ENCODE assay signal across 30 cellular contexts in the genomic region with DNA sequence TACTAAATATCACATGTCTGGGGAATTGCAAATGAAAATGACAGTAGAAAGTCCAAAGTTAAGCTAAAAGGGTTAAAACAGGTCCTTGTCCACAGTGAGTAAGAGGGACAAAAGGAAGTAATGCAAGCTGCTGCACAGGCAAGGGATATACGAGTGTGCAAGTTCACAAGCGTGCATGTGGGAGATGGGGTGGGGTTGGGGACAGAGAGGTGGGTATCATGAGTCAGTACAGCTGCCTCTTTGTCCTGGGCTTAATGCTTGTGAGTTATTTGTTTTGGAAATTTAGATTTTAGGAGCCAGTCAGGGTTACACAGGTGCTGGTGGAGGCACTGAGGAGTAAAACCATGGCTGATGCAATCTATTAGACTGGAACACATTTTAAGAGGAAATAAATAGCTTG.
"Had no signal": no experiment of that assay in that cellular context is flagged by ENCODE, and none has a peak within 500 bp of the region (broad histone marks: within the 10 kb centered on the region; RNA-seq: fewer than 3 reads in every experiment).

No MANE protein-coding gene starts in this region.

- H3K27me3 Mint-ChIP-seq: activated naive CD8-positive, alpha-beta T cell had no signal

- H3K36me3 ChIP-seq: brain microvascular endothelial cell had no signal

- ATAC-seq: activated naive CD8-positive, alpha-beta T cell treated with anti-CD3 and anti-CD28 coated beads, Interleukin-2, amount 50 U/mL, for 24 hours; activated T-cell treated with anti-CD3 and anti-CD28 coated beads, Interleukin-2, amount 50 U/mL, for 4 hours had no signal

- H3K27me3 ChIP-seq: brain microvascular endothelial cell had no signal

- H3K9me3 Mint-ChIP-seq: activated B cell treated with CpG ODN at 0.5 μM for 24 hours; activated naive CD4-positive, alpha-beta T cell treated with anti-CD3 and anti-CD28 coated beads, Interleukin-2, amount 10 ng/mL, durations not matched to agents 7 days and 5 days; activated naive CD8-positive, alpha-beta T cell treated with anti-CD3 and anti-CD28 coated beads, Interleukin-2, amount 50 U/mL, for 24 hours; activated T-cell treated with anti-CD3 and anti-CD28 coated beads, Interleukin-2, amount 50 U/mL, for 4 hours; activated T-helper 1 cell treated with anti-CD3 and anti-CD28 coated beads, Interleukin-12 subunit alpha, Interleukin-12 subunit beta, Interleukin-2, Interleukin-4 antibody, amounts not matched to agents 30 ng/mL and 10 ng/mL and 1 ng/mL, durations not matched to agents 14 hours and 24 hours and 36 hours had no signal

- H3K36me3 Mint-ChIP-seq: activated CD4-positive, alpha-beta memory T cell treated with anti-CD3 and anti-CD28 coated beads for 36 hours; activated naive CD4-positive, alpha-beta T cell treated with anti-CD3 and anti-CD28 coated beads, Interleukin-2, amount 10 ng/mL, durations not matched to agents 7 days and 5 days; activated naive CD8-positive, alpha-beta T cell had no signal

- H3K4me3 Mint-ChIP-seq: activated B cell treated with CpG ODN at 0.5 μM for 24 hours; activated CD4-positive, alpha-beta memory T cell treated with anti-CD3 and anti-CD28 coated beads for 36 hours; activated naive CD4-positive, alpha-beta T cell treated with anti-CD3 and anti-CD28 coated beads, Interleukin-2, amount 10 ng/mL, durations not matched to agents 7 days and 5 days; activated naive CD8-positive, alpha-beta T cell; activated naive CD8-positive, alpha-beta T cell treated with anti-CD3 and anti-CD28 coated beads, Interleukin-2, amount 50 U/mL, for 24 hours; activated T-cell treated with anti-CD3 and anti-CD28 coated beads, Interleukin-2, amount 50 U/mL, for 4 hours; activated T-helper 1 cell treated with anti-CD3 and anti-CD28 coated beads, Interleukin-12 subunit alpha, Interleukin-12 subunit beta, Interleukin-2, Interleukin-4 antibody, amounts not matched to agents 30 ng/mL and 10 ng/mL and 1 ng/mL, durations not matched to agents 14 hours and 24 hours and 36 hours had no signal

- DNase-seq: activated B cell treated with CpG ODN at 0.5 μM for 24 hours; activated CD4-positive, alpha-beta memory T cell treated with anti-CD3 and anti-CD28 coated beads for 36 hours; activated CD4-positive, alpha-beta T cell treated with anti-CD3 and anti-CD28 coated beads for 4 hours; activated CD4-positive, alpha-beta T cell treated with anti-CD3 and anti-CD28 coated beads, Interleukin-2, amount 50 U/mL, for 1 hour; activated CD4-positive, CD25-positive, alpha-beta regulatory T cell treated with anti-CD3 and anti-CD28 coated beads, Interleukin-2, amount 50 U/mL, for 72 hours; activated CD8-positive, alpha-beta memory T cell treated with anti-CD3 and anti-CD28 coated beads, Interleukin-2, amount 50 U/mL, for 4 hours; activated naive CD4-positive, alpha-beta T cell treated with anti-CD3 and anti-CD28 coated beads, Interleukin-2, amount 10 ng/mL, durations not matched to agents 7 days and 5 days; activated naive CD8-positive, alpha-beta T cell treated with anti-CD3 and anti-CD28 coated beads, Interleukin-2, amount 50 U/mL, for 24 hours; activated T-cell treated with anti-CD3 and anti-CD28 coated beads for 4 hours; activated T-cell treated with anti-CD3 and anti-CD28 coated beads, Interleukin-2, amount 50 U/mL, for 4 hours; anterior cingulate cortex; brain microvascular endothelial cell; central memory CD4-positive, alpha-beta T cell; NCI-H1092; NCI-H1436 treated with DMSO at 0.1 percent for 48 hours; NCI-H1694 treated with DMSO at 0.1 percent for 48 hours; NCI-H2029; NCI-H2107; NCI-H2171; NCI-H510A; NCI-H69; OCI-M1; Right ventricle myocardium superior; SW 1271; T-helper 1 cell; T-helper 2 cell; T-helper 9 cell had no signal

- H3K27ac ChIP-seq: brain microvascular endothelial cell, VCaP had no signal

- H3K27ac Mint-ChIP-seq: activated B cell treated with CpG ODN at 0.5 μM for 24 hours; activated CD4-positive, alpha-beta memory T cell treated with anti-CD3 and anti-CD28 coated beads for 36 hours; activated naive CD4-positive, alpha-beta T cell treated with anti-CD3 and anti-CD28 coated beads, Interleukin-2, amount 10 ng/mL, durations not matched to agents 7 days and 5 days; activated naive CD8-positive, alpha-beta T cell; activated naive CD8-positive, alpha-beta T cell treated with anti-CD3 and anti-CD28 coated beads, Interleukin-2, amount 50 U/mL, for 24 hours; activated T-helper 1 cell treated with anti-CD3 and anti-CD28 coated beads, Interleukin-12 subunit alpha, Interleukin-12 subunit beta, Interleukin-2, Interleukin-4 antibody, amounts not matched to agents 30 ng/mL and 10 ng/mL and 1 ng/mL, durations not matched to agents 14 hours and 24 hours and 36 hours had no signal
